In genomic region chr3:115512565-115513410, GRCh38 we compare ENCODE assay signal across 2 cellular contexts.
TF ChIP-seq lines count a peak whose summit lies in the region.

No MANE protein-coding gene starts in this region.

TF ChIP-seq in IMR-90, 13 proteins besides CTCF, POLR2A, EP300 and RAD21:
- TF ChIP-seq, protein P1, sequence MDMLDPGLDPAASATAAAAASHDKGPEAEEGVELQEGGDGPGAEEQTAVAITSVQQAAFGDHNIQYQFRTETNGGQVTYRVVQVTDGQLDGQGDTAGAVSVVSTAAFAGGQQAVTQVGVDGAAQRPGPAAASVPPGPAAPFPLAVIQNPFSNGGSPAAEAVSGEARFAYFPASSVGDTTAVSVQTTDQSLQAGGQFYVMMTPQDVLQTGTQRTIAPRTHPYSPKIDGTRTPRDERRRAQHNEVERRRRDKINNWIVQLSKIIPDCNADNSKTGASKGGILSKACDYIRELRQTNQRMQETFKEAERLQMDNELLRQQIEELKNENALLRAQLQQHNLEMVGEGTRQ (IDR thresholded peaks at IDR 0.05; ENCODE audit: low read depth, low read length) = no peak
- TF ChIP-seq SMC3 (IDR thresholded peaks at IDR 0.05; ENCODE audit: low read depth, low read length) (no peak), RCOR1 (IDR thresholded peaks at IDR 0.05; ENCODE audit: insufficient replicate concordance, low read length) (no peak), MAFK (IDR thresholded peaks at IDR 0.05; ENCODE audit: low read depth, low read length) (no peak)

TF ChIP-seq in HepG2, 621 proteins besides CTCF, POLR2A, EP300 and RAD21 (continued from another document):
- TF ChIP-seq, protein P2, sequence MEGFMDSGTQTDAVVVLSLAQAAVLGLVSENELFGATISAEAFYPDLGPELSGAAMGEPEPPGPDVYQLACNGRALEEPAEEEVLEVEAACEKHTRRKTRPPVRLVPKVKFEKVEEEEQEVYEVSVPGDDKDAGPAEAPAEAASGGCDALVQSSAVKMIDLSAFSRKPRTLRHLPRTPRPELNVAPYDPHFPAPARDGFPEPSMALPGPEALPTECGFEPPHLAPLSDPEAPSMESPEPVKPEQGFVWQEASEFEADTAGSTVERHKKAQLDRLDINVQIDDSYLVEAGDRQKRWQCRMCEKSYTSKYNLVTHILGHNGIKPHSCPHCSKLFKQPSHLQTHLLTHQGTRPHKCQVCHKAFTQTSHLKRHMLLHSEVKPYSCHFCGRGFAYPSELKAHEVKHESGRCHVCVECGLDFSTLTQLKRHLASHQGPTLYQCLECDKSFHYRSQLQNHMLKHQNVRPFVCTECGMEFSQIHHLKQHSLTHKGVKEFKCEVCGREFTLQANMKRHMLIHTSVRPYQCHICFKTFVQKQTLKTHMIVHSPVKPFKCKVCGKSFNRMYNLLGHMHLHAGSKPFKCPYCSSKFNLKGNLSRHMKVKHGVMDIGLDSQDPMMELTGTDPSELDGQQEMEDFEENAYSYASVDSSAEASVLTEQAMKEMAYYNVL (CRISPR knock-in tag; IDR thresholded peaks at IDR 0.05; ENCODE audit: borderline replicate concordance) = no peak
- TF ChIP-seq PRMT3 (CRISPR knock-in tag; IDR thresholded peaks at IDR 0.05; ENCODE audit: borderline replicate concordance, low read depth) (no peak), ZFP1 (CRISPR knock-in tag; IDR thresholded peaks at IDR 0.05) (no peak), YEATS4 (CRISPR knock-in tag; IDR thresholded peaks at IDR 0.05; ENCODE audit: borderline replicate concordance) (no peak), CREB1 (IDR thresholded peaks at IDR 0.05) (peak; percentile 82), CREB1 (CRISPR knock-in tag; IDR thresholded peaks at IDR 0.05) (no peak), TBP (CRISPR knock-in tag; IDR thresholded peaks at IDR 0.05) (no peak)
